11 cellular contexts compared by ENCODE assay signal in the genomic region with DNA sequence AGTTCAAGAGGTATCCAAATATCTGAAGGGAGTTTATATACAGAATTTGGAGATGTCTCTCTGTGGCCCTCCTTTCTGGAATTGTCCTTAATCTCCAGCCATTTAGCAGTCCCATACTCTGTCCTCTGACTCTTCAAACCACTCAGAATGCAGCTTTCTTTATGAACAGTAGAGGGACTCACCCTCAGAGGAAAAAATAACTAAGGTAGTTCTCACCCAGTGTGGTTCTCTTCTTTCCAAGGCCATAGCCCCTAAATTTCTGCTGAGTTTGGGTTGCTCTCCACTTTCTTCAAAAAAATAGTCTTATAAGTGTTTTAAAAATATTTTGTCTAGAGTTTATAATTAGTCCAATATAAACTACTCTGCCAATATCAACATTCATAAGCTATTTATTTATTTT.
DNase-seq lines count a peak whose midpoint lies in the region; ATAC-seq and TF ChIP-seq lines count a peak whose summit lies in the region.
"Had no signal": no experiment of that assay in that cellular context is flagged by ENCODE, and none has a peak within 500 bp of the region (broad histone marks: within the 10 kb centered on the region; RNA-seq: fewer than 3 reads in every experiment).

No MANE protein-coding gene starts in this region.

- no peak for TF ChIP-seq RAD21 in neural cell (conservative IDR thresholded peaks at IDR 0.05)

- no peaks in the 10 kb centered on the region for H4K20me1 ChIP-seq in neural cell (ENCODE audit: insufficient read depth)

- H3K9ac ChIP-seq in neural cell (ENCODE audit: low read length): no peak overlapping the region

- H3K9me2 ChIP-seq in neural cell (ENCODE audit: insufficient read depth, low read length): no peaks in the 10 kb centered on the region

- peak; percentile 16 for TF ChIP-seq CTCF in GM12864 (IDR thresholded peaks at IDR 0.05; ENCODE audit: low read depth, low read length, missing control alignments)
- TF ChIP-seq CTCF in neural cell (IDR thresholded peaks at IDR 0.05; ENCODE audit: poor library complexity, severe bottlenecking): peak; percentile 33

- H3K9me3 ChIP-seq in neural cell (ENCODE audit: low read length): no peaks in the 10 kb centered on the region

- no peaks in the 10 kb centered on the region for H3K36me3 ChIP-seq in neural cell (ENCODE audit: insufficient read depth, low read length)
- H3K36me3 ChIP-seq: MG63 had no signal

- no peak for TF ChIP-seq EP300 in neural cell (conservative IDR thresholded peaks at IDR 0.05; ENCODE audit: poor library complexity, severe bottlenecking)

- H3K27ac ChIP-seq in neural cell (ENCODE audit: low read length): no peak overlapping the region

- H2AFZ ChIP-seq in neural cell (ENCODE audit: low read depth, low read length): no peak overlapping the region

- H3K79me2 ChIP-seq in neural cell (replicated peaks; ENCODE audit: insufficient read depth, low read length): no peaks in the 10 kb centered on the region

- DNase-seq in GM12864 (ENCODE audit: low read depth) (no peak), NCI-H2227 (lab: John Stamatoyannopoulos, UW; ENCODE audit: unreplicated experiment) (peak; percentile 20), ecto neural progenitor cell (ENCODE audit: low spot score) (peak; percentile 13), medulla oblongata (ENCODE audit: extremely low spot score) (no peak), NK-92 (lab: John Stamatoyannopoulos, UW; ENCODE audit: unreplicated experiment) (no peak), putamen (ENCODE audit: low spot score) (no peak)
- DNase-seq: effector memory CD4-positive, alpha-beta T cell; MG63; stimulated activated naive CD4-positive, alpha-beta T cell had no signal

- no peak overlapping the region for H3K4me2 ChIP-seq in neural cell (ENCODE audit: low read length)

- H3K27me3 ChIP-seq in neural cell (ENCODE audit: insufficient read depth, low read depth, low read length): no peaks in the 10 kb centered on the region
- H3K27me3 ChIP-seq: MG63 had no signal

- no peak for ATAC-seq in HG03280 (IDR thresholded peaks at IDR 0.05; ENCODE audit: unreplicated experiment)

- H3F3A ChIP-seq in neural cell (ENCODE audit: insufficient read depth, low read length, poor library complexity, severe bottlenecking): no peaks in the 10 kb centered on the region

- H3K4me3 ChIP-seq in GM12864 (ENCODE audit: low read depth, low read length) (no peak overlapping the region), neural cell (ENCODE audit: low read length) (no peak overlapping the region)
- H3K4me3 ChIP-seq: MG63 had no signal

TF ChIP-seq in neural cell, 6 proteins besides CTCF, POLR2A, EP300 and RAD21:
- no peak for TF ChIP-seq TAF1 (IDR thresholded peaks at IDR 0.05; ENCODE audit: low read depth)

Comparison
In these comparisons a context has a peak if more than half of its experiments do, and no peak if none do; other contexts are left out.
1. DNase-seq: peak in NCI-H2227 (single experiment) and ecto neural progenitor cell (single experiment); none in GM12864 (single experiment), medulla oblongata (single experiment), NK-92 (single experiment) and putamen (single experiment).